Comparison of ENCODE assay signal across 15 cellular contexts in genomic region chr11:14446701-14447169, GRCh38. TPM values are rescaled to one million over a fixed set of nuclear protein-coding genes. Genes with fewer than 3 reads are reported as not detected.
A peak's percentile ranks its signal among the peaks of the same experiment; 100 is the strongest.
DNase-seq lines count a peak whose midpoint lies in the region; ATAC-seq and TF ChIP-seq lines count a peak whose summit lies in the region.
"Had no signal": no experiment of that assay in that cellular context is flagged by ENCODE, and none has a peak within 500 bp of the region (broad histone marks: within the 10 kb centered on the region; RNA-seq: fewer than 3 reads in every experiment).

No MANE protein-coding gene starts in this region.

- no peaks in the 10 kb centered on the region for H3K79me2 ChIP-seq in PC-9 (ENCODE audit: low read depth)

- peak overlapping the region; percentile 51 for H3K4me2 ChIP-seq in PC-9

- in situ Hi-C loops in gastrocnemius medialis (cut with MboI; ENCODE audit: low sequenced_read_pairs in 4 of 4), result no loop called here

- H3K9me3 ChIP-seq in PC-9 (ENCODE audit: insufficient read depth, low read depth) (no peaks in the 10 kb centered on the region), gastrocnemius medialis (no peaks in the 10 kb centered on the region)
- H3K9me3 ChIP-seq: esophagus muscularis mucosa had no signal

- no TSS peak for BruUV-seq in PC-9 (replicated peaks; lab: Mats Ljungman, UMichigan)

- H3K9me2 ChIP-seq in PC-9 (ENCODE audit: insufficient read depth), result no peaks in the 10 kb centered on the region

- DNase-seq in activated CD8-positive, alpha-beta T cell treated with anti-CD3 and anti-CD28 coated beads for 36 hours, result no peak
- no peak for DNase-seq in activated CD8-positive, alpha-beta T cell treated with anti-CD3 and anti-CD28 coated beads, Interleukin-2, amount 10 ng/mL, durations not matched to agents 7 days and 5 days
- peak in 1 of 2 experiments; percentile 67 for DNase-seq in PC-9
- DNase-seq in epithelial cell of proximal tubule (ENCODE audit: low read depth), result peak; percentile 56
- DNase-seq in stimulated activated naive B cell treated with anti-CD40 and anti-IgM and Interleukin-4, amounts not matched to agents 10 μg/mL and 1 μg/mL and 100 μg/mL, for 72 hours, result no peak
- no peak for DNase-seq in NCI-H1417 treated with DMSO at 0.1 percent for 48 hours (lab: John Stamatoyannopoulos, UW)
- DNase-seq in gastrocnemius medialis, result no peak
- no peak for DNase-seq in putamen (ENCODE audit: low spot score)
- DNase-seq: activated CD4-positive, alpha-beta T cell treated with anti-CD3 and anti-CD28 coated beads, Interleukin-2, amount 50 U/mL, for 1 hour; aorta; left cardiac atrium; NCI-H2227 treated with DMSO at 0.1 percent for 48 hours; stimulated activated CD4-positive, alpha-beta T cell treated with anti-CD3 and anti-CD28 coated beads, Interleukin-4, amount 100 ng/mL, for 24 hours had no signal

- peaks cover 26% of the 10 kb centered on the region for H3F3A ChIP-seq in PC-9 (ENCODE audit: insufficient read depth, low read depth)

- H3K27me3 ChIP-seq in PC-9 (ENCODE audit: insufficient read depth, low read depth), result no peaks in the 10 kb centered on the region
- no peaks in the 10 kb centered on the region for H3K27me3 ChIP-seq in gastrocnemius medialis
- H3K27me3 ChIP-seq: esophagus muscularis mucosa had no signal

- no peak for TF ChIP-seq CTCF in activated CD8-positive, alpha-beta T cell treated with anti-CD3 and anti-CD28 coated beads for 36 hours (IDR thresholded peaks at IDR 0.05)
- TF ChIP-seq CTCF in PC-9 (conservative IDR thresholded peaks at IDR 0.05) (no peak), epithelial cell of proximal tubule (conservative IDR thresholded peaks at IDR 0.05; ENCODE audit: low read depth, low read length) (no peak), gastrocnemius medialis (IDR thresholded peaks at IDR 0.05 in 4 of 5, conservative IDR thresholded peaks at IDR 0.05 in 1 of 5) (no peak)

- peak overlapping the region; percentile 62 for H3K27ac Mint-ChIP-seq in activated CD8-positive, alpha-beta T cell treated with anti-CD3 and anti-CD28 coated beads for 36 hours
- no peak overlapping the region for H3K27ac Mint-ChIP-seq in activated CD8-positive, alpha-beta T cell treated with anti-CD3 and anti-CD28 coated beads, Interleukin-2, amount 10 ng/mL, durations not matched to agents 7 days and 5 days
- no peak overlapping the region for H3K27ac Mint-ChIP-seq in stimulated activated naive B cell treated with anti-CD40 and anti-IgM and Interleukin-4, amounts not matched to agents 10 μg/mL and 1 μg/mL and 100 μg/mL, for 72 hours

- no peaks in the 10 kb centered on the region for H3K9me3 Mint-ChIP-seq in activated CD8-positive, alpha-beta T cell treated with anti-CD3 and anti-CD28 coated beads for 36 hours
- no peaks in the 10 kb centered on the region for H3K9me3 Mint-ChIP-seq in activated CD8-positive, alpha-beta T cell treated with anti-CD3 and anti-CD28 coated beads, Interleukin-2, amount 10 ng/mL, durations not matched to agents 7 days and 5 days (ENCODE audit: insufficient read depth)
- H3K9me3 Mint-ChIP-seq in stimulated activated naive B cell treated with anti-CD40 and anti-IgM and Interleukin-4, amounts not matched to agents 10 μg/mL and 1 μg/mL and 100 μg/mL, for 72 hours, result peaks cover 0 to 1% of the 10 kb centered on the region in 2 donors

- no peaks in the 10 kb centered on the region for H3K36me3 ChIP-seq in PC-9 (ENCODE audit: low read depth)
- H3K36me3 ChIP-seq in gastrocnemius medialis, result no peaks in the 10 kb centered on the region

- no peak overlapping the region for H3K4me3 ChIP-seq in PC-9
- no peak overlapping the region for H3K4me3 ChIP-seq in epithelial cell of proximal tubule (ENCODE audit: low read depth, low read length)
- H3K4me3 ChIP-seq in gastrocnemius medialis, result no peak overlapping the region
- H3K4me3 ChIP-seq: esophagus muscularis mucosa, SK-N-MC had no signal

- H3K36me3 Mint-ChIP-seq in activated CD8-positive, alpha-beta T cell treated with anti-CD3 and anti-CD28 coated beads for 36 hours (ENCODE audit: low read depth), result peaks cover 6% of the 10 kb centered on the region
- peaks cover 10% of the 10 kb centered on the region for H3K36me3 Mint-ChIP-seq in activated CD8-positive, alpha-beta T cell treated with anti-CD3 and anti-CD28 coated beads, Interleukin-2, amount 10 ng/mL, durations not matched to agents 7 days and 5 days (ENCODE audit: low read depth)
- peaks cover 7 to 20% of the 10 kb centered on the region in 2 donors for H3K36me3 Mint-ChIP-seq in stimulated activated naive B cell treated with anti-CD40 and anti-IgM and Interleukin-4, amounts not matched to agents 10 μg/mL and 1 μg/mL and 100 μg/mL, for 72 hours

- H3K27ac ChIP-seq in PC-9 (peak overlapping the region; percentile 73), gastrocnemius medialis (no peak overlapping the region)
- H3K27ac ChIP-seq: esophagus muscularis mucosa, SK-N-MC had no signal

- peak; percentile 38 for ATAC-seq in activated CD8-positive, alpha-beta T cell treated with anti-CD3 and anti-CD28 coated beads for 36 hours
- ATAC-seq in activated CD8-positive, alpha-beta T cell treated with anti-CD3 and anti-CD28 coated beads, Interleukin-2, amount 10 ng/mL, durations not matched to agents 7 days and 5 days, result no peak
- peak; percentile 35 to 59 for ATAC-seq in stimulated activated naive B cell treated with anti-CD40 and anti-IgM and Interleukin-4, amounts not matched to agents 10 μg/mL and 1 μg/mL and 100 μg/mL, for 72 hours (replicated peaks)
- ATAC-seq in gastrocnemius medialis, result no peak
- ATAC-seq: left cardiac atrium had no signal

- peaks cover 69% of the 10 kb centered on the region for H3K4me1 ChIP-seq in PC-9 (replicated peaks; ENCODE audit: insufficient read depth)
- H3K4me1 ChIP-seq in gastrocnemius medialis, result no peaks in the 10 kb centered on the region

- TF ChIP-seq POLR2A in gastrocnemius medialis (IDR thresholded peaks at IDR 0.05), result no peak

- intact Hi-C loops in activated CD8-positive, alpha-beta T cell treated with anti-CD3 and anti-CD28 coated beads for 36 hours (cut with micrococcal nuclease), result loop anchor here (10.0 kb wide), 1 partner anchor 92 kb away; the partner anchor contains the start of gene RRAS2
- intact Hi-C loops in PC-9 (cut with micrococcal nuclease; ENCODE audit: unreplicated experiment), result no loop called here
- intact Hi-C loops in gastrocnemius medialis (cut with DNase I; ENCODE audit: low total_unique reads), result no loop called here

- peaks cover 53% of the 10 kb centered on the region for H3K4me1 Mint-ChIP-seq in activated CD8-positive, alpha-beta T cell treated with anti-CD3 and anti-CD28 coated beads for 36 hours (ENCODE audit: low read depth)
- peaks cover 34% of the 10 kb centered on the region for H3K4me1 Mint-ChIP-seq in activated CD8-positive, alpha-beta T cell treated with anti-CD3 and anti-CD28 coated beads, Interleukin-2, amount 10 ng/mL, durations not matched to agents 7 days and 5 days (ENCODE audit: low read depth)
- peaks cover 11 to 45% of the 10 kb centered on the region in 2 donors for H3K4me1 Mint-ChIP-seq in stimulated activated naive B cell treated with anti-CD40 and anti-IgM and Interleukin-4, amounts not matched to agents 10 μg/mL and 1 μg/mL and 100 μg/mL, for 72 hours

- CTCF ChIA-PET in activated CD8-positive, alpha-beta T cell treated with anti-CD3 and anti-CD28 coated beads for 36 hours (lab: Charles Lee), result interaction anchor here (1.2 to 1.6 kb wide), 2 partner anchors 9 to 33 kb away, joined by 3 read pairs; no protein-coding TSS in a partner anchor
- CTCF ChIA-PET in activated CD8-positive, alpha-beta T cell treated with anti-CD3 and anti-CD28 coated beads, Interleukin-2, amount 10 ng/mL, durations not matched to agents 7 days and 5 days (lab: Charles Lee), result interaction anchor here (1.6 kb wide), 1 partner anchor 146 kb away, joined by 7 read pairs; no protein-coding TSS in a partner anchor
- CTCF ChIA-PET in PC-9 (lab: Charles Lee), result interaction anchor here (0.6 kb wide), 1 partner anchor 65 kb away, joined by 4 read pairs; no protein-coding TSS in a partner anchor

- no peak overlapping the region for H3K4me3 Mint-ChIP-seq in activated CD8-positive, alpha-beta T cell treated with anti-CD3 and anti-CD28 coated beads for 36 hours
- H3K4me3 Mint-ChIP-seq in activated CD8-positive, alpha-beta T cell treated with anti-CD3 and anti-CD28 coated beads, Interleukin-2, amount 10 ng/mL, durations not matched to agents 7 days and 5 days, result no peak overlapping the region
- no peak overlapping the region for H3K4me3 Mint-ChIP-seq in stimulated activated naive B cell treated with anti-CD40 and anti-IgM and Interleukin-4, amounts not matched to agents 10 μg/mL and 1 μg/mL and 100 μg/mL, for 72 hours

- no peaks in the 10 kb centered on the region for H3K27me3 Mint-ChIP-seq in activated CD8-positive, alpha-beta T cell treated with anti-CD3 and anti-CD28 coated beads for 36 hours
- H3K27me3 Mint-ChIP-seq in activated CD8-positive, alpha-beta T cell treated with anti-CD3 and anti-CD28 coated beads, Interleukin-2, amount 10 ng/mL, durations not matched to agents 7 days and 5 days (ENCODE audit: low read depth), result no peaks in the 10 kb centered on the region
- no peaks in the 10 kb centered on the region for H3K27me3 Mint-ChIP-seq in stimulated activated naive B cell treated with anti-CD40 and anti-IgM and Interleukin-4, amounts not matched to agents 10 μg/mL and 1 μg/mL and 100 μg/mL, for 72 hours

- no peak overlapping the region for H2AFZ ChIP-seq in PC-9

- POLR2A ChIA-PET in activated CD8-positive, alpha-beta T cell treated with anti-CD3 and anti-CD28 coated beads for 36 hours (lab: Charles Lee), result interaction anchor here (0.6 to 0.9 kb wide), 3 partner anchors 29 to 294 kb away, joined by 3 to 4 read pairs (median 3); no protein-coding TSS in a partner anchor
- POLR2A ChIA-PET in activated CD8-positive, alpha-beta T cell treated with anti-CD3 and anti-CD28 coated beads, Interleukin-2, amount 10 ng/mL, durations not matched to agents 7 days and 5 days (lab: Charles Lee), result no interaction called here
- POLR2A ChIA-PET in PC-9 (lab: Charles Lee; ENCODE audit: unreplicated experiment), result no interaction called here

- H4K20me1 ChIP-seq in PC-9 (ENCODE audit: insufficient read depth), result no peaks in the 10 kb centered on the region

RNA-seq across cellular contexts. Expression of gene COPB1, which starts 52.9 kb away (rescaled TPM):
- 10 to 100 TPM; 90.9 to 93.5 TPM for total RNA-seq in activated CD8-positive, alpha-beta T cell treated with anti-CD3 and anti-CD28 coated beads for 36 hours
- 10 to 100 TPM; 77.8 to 79.1 TPM for total RNA-seq in activated CD8-positive, alpha-beta T cell treated with anti-CD3 and anti-CD28 coated beads, Interleukin-2, amount 10 ng/mL, durations not matched to agents 7 days and 5 days
- total RNA-seq in PC-9 (2021) (82.4 and 82.8 TPM in 2 replicates), epithelial cell of proximal tubule (129 and 132 TPM in 2 replicates), gastrocnemius medialis (10 to 100 TPM; 46.4 to 59.1 (median 52.4) TPM)

Comparison
In these comparisons a context has a peak if more than half of its experiments do, and no peak if none do; other contexts are left out.
1. ATAC-seq: peak in activated CD8-positive, alpha-beta T cell treated with anti-CD3 and anti-CD28 coated beads for 36 hours (single experiment) and stimulated activated naive B cell treated with anti-CD40 and anti-IgM and Interleukin-4, amounts not matched to agents 10 μg/mL and 1 μg/mL and 100 μg/mL, for 72 hours (2 of 2); none in activated CD8-positive, alpha-beta T cell treated with anti-CD3 and anti-CD28 coated beads, Interleukin-2, amount 10 ng/mL, durations not matched to agents 7 days and 5 days (single experiment) and gastrocnemius medialis (0 of 2).